24 cellular contexts compared by ENCODE assay signal in the genomic region with DNA sequence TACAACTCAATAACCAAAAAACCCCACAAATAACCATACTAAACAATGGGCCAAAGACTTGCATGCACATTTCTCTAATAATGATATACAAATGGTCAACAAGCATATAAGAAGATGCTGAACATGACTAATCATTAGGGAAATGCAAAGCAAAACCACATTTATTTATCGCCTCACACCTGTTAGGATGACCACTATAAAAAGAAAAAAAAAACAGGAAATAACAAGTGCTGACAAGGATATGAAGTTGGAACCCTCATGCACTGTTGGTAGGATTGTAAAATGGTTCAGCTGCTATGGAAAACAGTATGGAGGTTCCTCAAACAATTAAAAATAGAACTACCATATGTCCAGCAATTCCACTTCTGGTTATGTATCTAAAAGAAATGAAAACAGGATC.
"Had no signal": no experiment of that assay in that cellular context is flagged by ENCODE, and none has a peak within 500 bp of the region (broad histone marks: within the 10 kb centered on the region; RNA-seq: fewer than 3 reads in every experiment).

No MANE protein-coding gene starts in this region.

- ATAC-seq: activated CD4-positive, alpha-beta T cell treated with anti-CD3 and anti-CD28 coated beads for 36 hours; body of pancreas; right cardiac atrium had no signal

- H3K27ac Mint-ChIP-seq: activated CD4-positive, alpha-beta memory T cell treated with anti-CD3 and anti-CD28 coated beads, Interleukin-2, amount 10 ng/mL, durations not matched to agents 7 days and 5 days; activated CD4-positive, alpha-beta T cell treated with anti-CD3 and anti-CD28 coated beads for 36 hours; activated naive CD8-positive, alpha-beta T cell; nephron progenitor cell; progenitor cell of endocrine pancreas had no signal

- FAIRE-seq: kidney, small intestine had no signal

- H3K9me3 Mint-ChIP-seq: central memory CD8-positive, alpha-beta T cell had no signal

- H3K4me3 Mint-ChIP-seq: activated CD4-positive, alpha-beta memory T cell treated with anti-CD3 and anti-CD28 coated beads, Interleukin-2, amount 10 ng/mL, durations not matched to agents 7 days and 5 days; activated CD4-positive, alpha-beta T cell treated with anti-CD3 and anti-CD28 coated beads for 36 hours; activated naive CD8-positive, alpha-beta T cell; central memory CD8-positive, alpha-beta T cell; nephron progenitor cell had no signal

- H3K27me3 Mint-ChIP-seq: activated CD4-positive, alpha-beta memory T cell treated with anti-CD3 and anti-CD28 coated beads, Interleukin-2, amount 10 ng/mL, durations not matched to agents 7 days and 5 days; activated CD4-positive, alpha-beta T cell treated with anti-CD3 and anti-CD28 coated beads for 36 hours; activated naive CD8-positive, alpha-beta T cell; central memory CD8-positive, alpha-beta T cell; progenitor cell of endocrine pancreas had no signal

- DNase-seq: activated CD4-positive, alpha-beta memory T cell treated with anti-CD3 and anti-CD28 coated beads, Interleukin-2, amount 10 ng/mL, durations not matched to agents 7 days and 5 days; activated CD4-positive, alpha-beta T cell treated with anti-CD3 and anti-CD28 coated beads for 36 hours; activated gamma-delta T cell; activated T-cell treated with anti-CD3 and anti-CD28 coated beads, Interleukin-2, amount 50 U/mL, for 48 hours; amygdala; body of pancreas; cortex of kidney; effector CD8-positive, alpha-beta T cell; glutamatergic neuron; hypothalamus; kidney; left ventricle myocardium inferior; mesendoderm; nephron progenitor cell; right cardiac atrium; stimulated activated CD4-positive, alpha-beta T cell treated with anti-CD3 and anti-CD28 coated beads, Interleukin-4, amount 100 ng/mL, for 24 hours; stimulated activated naive CD4-positive, alpha-beta T cell treated with Interleukin-2 at 50 U/mL for 16 hours; substantia nigra; T-helper 9 cell; transverse colon had no signal
